ENCODE assay signal across 10 cellular contexts in genomic region chr20:63699466-63700198, GRCh38. TPM values are rescaled to one million over a fixed set of nuclear protein-coding genes. Genes with fewer than 3 reads are reported as not detected.
A peak's percentile ranks its signal among the peaks of the same experiment; 100 is the strongest.
DNase-seq lines count a peak whose midpoint lies in the region; ATAC-seq and FAIRE-seq lines count a peak whose summit lies in the region.
"Had no signal": no experiment of that assay in that cellular context is flagged by ENCODE, and none has a peak within 500 bp of the region (broad histone marks: within the 10 kb centered on the region; RNA-seq: fewer than 3 reads in every experiment).

No MANE protein-coding gene starts in this region.

- no peak overlapping the region for H3K4me3 Mint-ChIP-seq in activated T-helper 2 cell treated with anti-CD3 and anti-CD28 coated beads, Interferon-gamma antibody, Interleukin-2, Interleukin-4, amounts not matched to agents 10 μg/mL and 5 μg/mL and 100 μg/mL, durations not matched to agents 14 hours and 24 hours and 36 hours (ENCODE audit: low read depth)
- H3K4me3 Mint-ChIP-seq in stimulated activated naive CD8-positive, alpha-beta T cell treated with anti-CD3 and anti-CD28 coated beads, Interleukin-15, amount 100 ng/mL, for 72 hours: peak overlapping the region in 1 of 2 donors; percentile 70

- H3K27ac Mint-ChIP-seq in activated T-helper 2 cell treated with anti-CD3 and anti-CD28 coated beads, Interferon-gamma antibody, Interleukin-2, Interleukin-4, amounts not matched to agents 10 μg/mL and 5 μg/mL and 100 μg/mL, durations not matched to agents 14 hours and 24 hours and 36 hours: peak overlapping the region; percentile 59
- H3K27ac Mint-ChIP-seq in stimulated activated naive CD8-positive, alpha-beta T cell treated with anti-CD3 and anti-CD28 coated beads, Interleukin-15, amount 100 ng/mL, for 72 hours: peak overlapping the region in 1 of 2 donors; percentile 95

- H3K9me3 Mint-ChIP-seq in activated T-helper 2 cell treated with anti-CD3 and anti-CD28 coated beads, Interferon-gamma antibody, Interleukin-2, Interleukin-4, amounts not matched to agents 10 μg/mL and 5 μg/mL and 100 μg/mL, durations not matched to agents 14 hours and 24 hours and 36 hours: no peaks in the 10 kb centered on the region
- H3K9me3 Mint-ChIP-seq in stimulated activated naive CD8-positive, alpha-beta T cell treated with anti-CD3 and anti-CD28 coated beads, Interleukin-15, amount 100 ng/mL, for 72 hours: no peaks in the 10 kb centered on the region

- peaks cover 19% of the 10 kb centered on the region for H3K36me3 Mint-ChIP-seq in activated T-helper 2 cell treated with anti-CD3 and anti-CD28 coated beads, Interferon-gamma antibody, Interleukin-2, Interleukin-4, amounts not matched to agents 10 μg/mL and 5 μg/mL and 100 μg/mL, durations not matched to agents 14 hours and 24 hours and 36 hours (ENCODE audit: low read depth)

- FAIRE-seq in HTR-8/SVneo (lab: Jason Lieb, UNC): peak; percentile 54

- DNase-seq in HTR-8/SVneo (ENCODE audit: insufficient read length, low spot score) (no peak), left cardiac atrium (peak; percentile 31), epidermal melanocyte (ENCODE audit: insufficient read length, low spot score) (no peak), NCI-H748 treated with DMSO at 0.1 percent for 48 hours (lab: John Stamatoyannopoulos, UW) (no peak), NCI-H1930 (lab: John Stamatoyannopoulos, UW) (no peak)
- no peak for DNase-seq in activated T-helper 2 cell treated with anti-CD3 and anti-CD28 coated beads, Interferon-gamma antibody, Interleukin-2, Interleukin-4, amounts not matched to agents 10 μg/mL and 5 μg/mL and 100 μg/mL, durations not matched to agents 14 hours and 24 hours and 36 hours (ENCODE audit: low spot score)
- no peak for DNase-seq in stimulated activated naive CD8-positive, alpha-beta T cell treated with anti-CD3 and anti-CD28 coated beads, Interleukin-15, amount 100 ng/mL, for 72 hours
- DNase-seq: NCI-H1694 had no signal

- ATAC-seq in left cardiac atrium (no peak), GM19467 (IDR thresholded peaks at IDR 0.05; ENCODE audit: unreplicated experiment) (no peak)
- peak; percentile 8 for ATAC-seq in stimulated activated naive CD8-positive, alpha-beta T cell treated with anti-CD3 and anti-CD28 coated beads, Interleukin-15, amount 100 ng/mL, for 72 hours

- no peaks in the 10 kb centered on the region for H3K4me1 Mint-ChIP-seq in activated T-helper 2 cell treated with anti-CD3 and anti-CD28 coated beads, Interferon-gamma antibody, Interleukin-2, Interleukin-4, amounts not matched to agents 10 μg/mL and 5 μg/mL and 100 μg/mL, durations not matched to agents 14 hours and 24 hours and 36 hours (ENCODE audit: low read depth)
- peaks cover 56% of the 10 kb centered on the region for H3K4me1 Mint-ChIP-seq in stimulated activated naive CD8-positive, alpha-beta T cell treated with anti-CD3 and anti-CD28 coated beads, Interleukin-15, amount 100 ng/mL, for 72 hours

- no peaks in the 10 kb centered on the region for H3K27me3 Mint-ChIP-seq in activated T-helper 2 cell treated with anti-CD3 and anti-CD28 coated beads, Interferon-gamma antibody, Interleukin-2, Interleukin-4, amounts not matched to agents 10 μg/mL and 5 μg/mL and 100 μg/mL, durations not matched to agents 14 hours and 24 hours and 36 hours (ENCODE audit: low read depth)
- H3K27me3 Mint-ChIP-seq in stimulated activated naive CD8-positive, alpha-beta T cell treated with anti-CD3 and anti-CD28 coated beads, Interleukin-15, amount 100 ng/mL, for 72 hours: no peaks in the 10 kb centered on the region

- intact Hi-C loops in activated T-helper 2 cell treated with anti-CD3 and anti-CD28 coated beads, Interferon-gamma antibody, Interleukin-2, Interleukin-4, amounts not matched to agents 10 μg/mL and 5 μg/mL and 100 μg/mL, durations not matched to agents 14 hours and 24 hours and 36 hours (cut with micrococcal nuclease): loop anchor here (10.0 kb wide), 1 partner anchor 275 kb away; the partner anchor contains the start of gene SAMD10
- intact Hi-C loops in left cardiac atrium (cut with DNase I): no loop called here

RNA-seq across cellular contexts. Expression of gene TNFRSF6B, which starts 3.2 kb away (rescaled TPM):
- not detected in 2 replicates for total RNA-seq in activated T-helper 2 cell treated with anti-CD3 and anti-CD28 coated beads, Interferon-gamma antibody, Interleukin-2, Interleukin-4, amounts not matched to agents 10 μg/mL and 5 μg/mL and 100 μg/mL, durations not matched to agents 14 hours and 24 hours and 36 hours
- total RNA-seq in left cardiac atrium: 10 to 100 TPM in 1 of 2 donors, 1 to 10 TPM in 1; 1.4 to 10.1 TPM
- total RNA-seq: mononuclear cell had no signal

RNA-seq across cellular contexts. Expression of gene ARFRP1, which starts 8.1 kb away (rescaled TPM):
- total RNA-seq in activated T-helper 2 cell treated with anti-CD3 and anti-CD28 coated beads, Interferon-gamma antibody, Interleukin-2, Interleukin-4, amounts not matched to agents 10 μg/mL and 5 μg/mL and 100 μg/mL, durations not matched to agents 14 hours and 24 hours and 36 hours: 59.0 and 59.1 TPM in 2 replicates
- total RNA-seq in left cardiac atrium: 10 to 100 TPM; 36.8 to 44.9 TPM

RNA-seq across cellular contexts. Expression of gene ZGPAT, which starts 8.2 kb away (rescaled TPM):
- 29.0 and 36.1 TPM in 2 replicates for total RNA-seq in activated T-helper 2 cell treated with anti-CD3 and anti-CD28 coated beads, Interferon-gamma antibody, Interleukin-2, Interleukin-4, amounts not matched to agents 10 μg/mL and 5 μg/mL and 100 μg/mL, durations not matched to agents 14 hours and 24 hours and 36 hours
- 10 to 100 TPM; 16.4 to 18.6 TPM for total RNA-seq in left cardiac atrium

RNA-seq across cellular contexts. Expression of gene LIME1, which starts 36.8 kb away (rescaled TPM):
- 15.7 TPM in 2 replicates for total RNA-seq in activated T-helper 2 cell treated with anti-CD3 and anti-CD28 coated beads, Interferon-gamma antibody, Interleukin-2, Interleukin-4, amounts not matched to agents 10 μg/mL and 5 μg/mL and 100 μg/mL, durations not matched to agents 14 hours and 24 hours and 36 hours
- 1 to 10 TPM; 3.6 to 3.7 TPM for total RNA-seq in left cardiac atrium

RNA-seq across cellular contexts. Expression of gene SLC2A4RG, which starts 39.9 kb away (rescaled TPM):
- 48.3 and 53.0 TPM in 2 replicates for total RNA-seq in activated T-helper 2 cell treated with anti-CD3 and anti-CD28 coated beads, Interferon-gamma antibody, Interleukin-2, Interleukin-4, amounts not matched to agents 10 μg/mL and 5 μg/mL and 100 μg/mL, durations not matched to agents 14 hours and 24 hours and 36 hours
- 10 to 100 TPM; 47.9 to 71.0 TPM for total RNA-seq in left cardiac atrium
